22 cellular contexts compared by ENCODE assay signal in the genomic region with DNA sequence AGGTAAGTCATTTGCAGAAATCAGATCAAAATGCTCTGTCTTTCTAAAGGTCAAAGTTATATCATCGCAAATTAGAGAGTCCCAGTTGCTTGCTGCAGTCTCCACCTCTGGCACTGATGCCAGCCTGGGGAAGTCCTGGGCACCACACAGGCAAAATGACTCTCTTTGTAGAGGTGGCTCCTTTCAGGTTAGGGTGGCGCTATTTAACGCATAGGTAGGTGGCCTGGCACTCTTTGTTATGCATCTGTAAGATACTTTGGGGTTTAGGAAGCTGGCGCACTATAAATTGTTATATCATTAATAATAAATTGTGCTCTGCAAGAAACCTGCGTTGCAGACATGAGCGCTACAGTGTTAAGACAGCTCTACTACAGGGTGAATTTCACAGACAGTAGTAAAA.
DNase-seq lines count a peak whose midpoint lies in the region; ATAC-seq and TF ChIP-seq lines count a peak whose summit lies in the region.
"Had no signal": no experiment of that assay in that cellular context is flagged by ENCODE, and none has a peak within 500 bp of the region (broad histone marks: within the 10 kb centered on the region; RNA-seq: fewer than 3 reads in every experiment).

No MANE protein-coding gene starts in this region.

- DNase-seq in NCI-H748 (lab: John Stamatoyannopoulos, UW; ENCODE audit: unreplicated experiment) (peak; percentile 24), NCI-H748 treated with DMSO at 0.1 percent for 48 hours (lab: John Stamatoyannopoulos, UW) (no peak), mesendoderm (no peak), type B pancreatic cell (ENCODE audit: extremely low spot score, unreplicated experiment) (no peak)
- no peak for DNase-seq in stimulated activated naive CD8-positive, alpha-beta T cell treated with anti-CD3 and anti-CD28 coated beads, Interleukin-15, amount 100 ng/mL, for 72 hours
- no peak for DNase-seq in activated CD4-positive, alpha-beta T cell treated with anti-CD3 and anti-CD28 coated beads, Interleukin-2, amount 10 ng/mL, durations not matched to agents 24 days and 14 days
- DNase-seq: 8988T, Calu3, DMS153, HCEC 1CT, MM.1S, NCI-H1417, NCI-H1694, NCI-H2029 treated with DMSO at 0.1 percent for 48 hours, NCI-H2171 treated with DMSO at 0.1 percent for 48 hours, NCI-H524 treated with DMSO at 0.1 percent for 48 hours, SHP77 treated with DMSO at 0.1 percent for 48 hours had no signal

- peak overlapping the region; percentile 90 for H2BK5ac ChIP-seq in mesendoderm (ENCODE audit: low read length)

- no peaks in the 10 kb centered on the region for H3K36me3 Mint-ChIP-seq in brain
- no peaks in the 10 kb centered on the region for H3K36me3 Mint-ChIP-seq in type B pancreatic cell
- H3K36me3 Mint-ChIP-seq in activated CD4-positive, alpha-beta T cell treated with anti-CD3 and anti-CD28 coated beads, Interleukin-2, amount 10 ng/mL, durations not matched to agents 24 days and 14 days (ENCODE audit: low read depth) = no peaks in the 10 kb centered on the region
- H3K36me3 Mint-ChIP-seq: IgD-negative memory B cell had no signal

- peak overlapping the region; percentile 27 for H3K9ac ChIP-seq in mesendoderm (ENCODE audit: low read length)
- H3K9ac ChIP-seq: KMS-11 had no signal

- H3K27ac Mint-ChIP-seq in brain (peak overlapping the region in 4 of 5 experiments; percentile 28 to 76 (median 70)), type B pancreatic cell (peak overlapping the region; percentile 66)
- H3K27ac Mint-ChIP-seq in stimulated activated naive CD8-positive, alpha-beta T cell treated with anti-CD3 and anti-CD28 coated beads, Interleukin-15, amount 100 ng/mL, for 72 hours = peak overlapping the region in 1 of 2 donors; percentile 77
- no peak overlapping the region for H3K27ac Mint-ChIP-seq in activated CD4-positive, alpha-beta T cell treated with anti-CD3 and anti-CD28 coated beads, Interleukin-2, amount 10 ng/mL, durations not matched to agents 24 days and 14 days
- H3K27ac Mint-ChIP-seq: IgD-negative memory B cell had no signal

- no peaks in the 10 kb centered on the region for H3K36me3 ChIP-seq in mesendoderm (ENCODE audit: control insufficient read depth, insufficient read depth, low read length)

- H2BK15ac ChIP-seq in mesendoderm (replicated peaks; ENCODE audit: low read depth) = no peak overlapping the region

- WGBS in mesendoderm (ENCODE audit: extremely low coverage, insufficient coverage, low lambda C conversion rate) = no CpG with 5 or more reads among the region's 6 CpGs

- H3K79me2 ChIP-seq in mesendoderm (ENCODE audit: control insufficient read depth, insufficient read depth, low read length) = no peaks in the 10 kb centered on the region

- TF ChIP-seq CTCF in brain (conservative IDR thresholded peaks at IDR 0.05) = no peak
- no peak for TF ChIP-seq CTCF in type B pancreatic cell (conservative IDR thresholded peaks at IDR 0.05)

- no peaks in the 10 kb centered on the region for H3K27me3 ChIP-seq in mesendoderm (ENCODE audit: insufficient read depth, low read length, poor library complexity)

- H3K9me3 Mint-ChIP-seq in brain = peaks cover 0 to 8% (median 0%) of the 10 kb centered on the region in 5 experiments
- H3K9me3 Mint-ChIP-seq in type B pancreatic cell = peaks cover 14% of the 10 kb centered on the region
- H3K9me3 Mint-ChIP-seq in stimulated activated naive CD8-positive, alpha-beta T cell treated with anti-CD3 and anti-CD28 coated beads, Interleukin-15, amount 100 ng/mL, for 72 hours = no peaks in the 10 kb centered on the region
- H3K9me3 Mint-ChIP-seq in activated CD4-positive, alpha-beta T cell treated with anti-CD3 and anti-CD28 coated beads, Interleukin-2, amount 10 ng/mL, durations not matched to agents 24 days and 14 days = no peaks in the 10 kb centered on the region

- H3K4me1 ChIP-seq in mesendoderm (ENCODE audit: control insufficient read depth, low read depth, low read length) = peaks cover 9% of the 10 kb centered on the region

- intact Hi-C loops in activated CD4-positive, alpha-beta T cell treated with anti-CD3 and anti-CD28 coated beads, Interleukin-2, amount 10 ng/mL, durations not matched to agents 24 days and 14 days (cut with micrococcal nuclease) = no loop called here

- peak overlapping the region; percentile 94 for H4K8ac ChIP-seq in mesendoderm (ENCODE audit: low read depth, low read length)

- H3K4me1 Mint-ChIP-seq in brain = peaks cover 38% of the 10 kb centered on the region
- H3K4me1 Mint-ChIP-seq in type B pancreatic cell (ENCODE audit: unreplicated experiment) = peaks cover 34% of the 10 kb centered on the region
- H3K4me1 Mint-ChIP-seq in stimulated activated naive CD8-positive, alpha-beta T cell treated with anti-CD3 and anti-CD28 coated beads, Interleukin-15, amount 100 ng/mL, for 72 hours = peaks cover 12% of the 10 kb centered on the region
- H3K4me1 Mint-ChIP-seq in activated CD4-positive, alpha-beta T cell treated with anti-CD3 and anti-CD28 coated beads, Interleukin-2, amount 10 ng/mL, durations not matched to agents 24 days and 14 days = peaks cover 3% of the 10 kb centered on the region
- H3K4me1 Mint-ChIP-seq: IgD-negative memory B cell had no signal

- H3K4ac ChIP-seq in mesendoderm (ENCODE audit: low read depth, low read length) = peak overlapping the region; percentile 56

- H2BK120ac ChIP-seq in mesendoderm (ENCODE audit: low read depth, low read length) = peak overlapping the region; percentile 86

- H3K4me3 Mint-ChIP-seq in brain (peak overlapping the region in 2 of 5 experiments; percentile 33 to 37), type B pancreatic cell (no peak overlapping the region)
- no peak overlapping the region for H3K4me3 Mint-ChIP-seq in stimulated activated naive CD8-positive, alpha-beta T cell treated with anti-CD3 and anti-CD28 coated beads, Interleukin-15, amount 100 ng/mL, for 72 hours
- no peak overlapping the region for H3K4me3 Mint-ChIP-seq in activated CD4-positive, alpha-beta T cell treated with anti-CD3 and anti-CD28 coated beads, Interleukin-2, amount 10 ng/mL, durations not matched to agents 24 days and 14 days
- H3K4me3 Mint-ChIP-seq: IgD-negative memory B cell had no signal

- H3K18ac ChIP-seq in mesendoderm (ENCODE audit: low read length) = peak overlapping the region; percentile 98

- H3K79me1 ChIP-seq in mesendoderm (ENCODE audit: low read length) = no peaks in the 10 kb centered on the region

- ATAC-seq in stimulated activated naive CD8-positive, alpha-beta T cell treated with anti-CD3 and anti-CD28 coated beads, Interleukin-15, amount 100 ng/mL, for 72 hours = no peak
- no peak for ATAC-seq in GM19351 (IDR thresholded peaks at IDR 0.05; ENCODE audit: unreplicated experiment)
- ATAC-seq: Panc1 had no signal

- H3K27ac ChIP-seq in mesendoderm (ENCODE audit: low read depth, low read length) = peak overlapping the region; percentile 93
- H3K27ac ChIP-seq: KMS-11 had no signal

- no peak overlapping the region for H4K5ac ChIP-seq in mesendoderm (ENCODE audit: low read length)

- H3K4me3 ChIP-seq in mesendoderm (ENCODE audit: low read length) = no peak overlapping the region

- H3K4me2 ChIP-seq in mesendoderm (ENCODE audit: low read length) = no peak overlapping the region
- H3K4me2 ChIP-seq: KMS-11 had no signal

- H3K56ac ChIP-seq in mesendoderm (ENCODE audit: low read length) = peak overlapping the region; percentile 62

- no peak overlapping the region for H2AK5ac ChIP-seq in mesendoderm (ENCODE audit: low read length)

- no peak overlapping the region for H3K23ac ChIP-seq in mesendoderm (ENCODE audit: low read length)

- peaks cover 14% of the 10 kb centered on the region for H3K27me3 Mint-ChIP-seq in brain
- H3K27me3 Mint-ChIP-seq in type B pancreatic cell = peaks cover 3% of the 10 kb centered on the region
- H3K27me3 Mint-ChIP-seq in stimulated activated naive CD8-positive, alpha-beta T cell treated with anti-CD3 and anti-CD28 coated beads, Interleukin-15, amount 100 ng/mL, for 72 hours = peaks cover 32% of the 10 kb centered on the region
- H3K27me3 Mint-ChIP-seq in activated CD4-positive, alpha-beta T cell treated with anti-CD3 and anti-CD28 coated beads, Interleukin-2, amount 10 ng/mL, durations not matched to agents 24 days and 14 days = peaks cover 41% of the 10 kb centered on the region
